ENCODE assay signal across 7 cellular contexts in the genomic region with DNA sequence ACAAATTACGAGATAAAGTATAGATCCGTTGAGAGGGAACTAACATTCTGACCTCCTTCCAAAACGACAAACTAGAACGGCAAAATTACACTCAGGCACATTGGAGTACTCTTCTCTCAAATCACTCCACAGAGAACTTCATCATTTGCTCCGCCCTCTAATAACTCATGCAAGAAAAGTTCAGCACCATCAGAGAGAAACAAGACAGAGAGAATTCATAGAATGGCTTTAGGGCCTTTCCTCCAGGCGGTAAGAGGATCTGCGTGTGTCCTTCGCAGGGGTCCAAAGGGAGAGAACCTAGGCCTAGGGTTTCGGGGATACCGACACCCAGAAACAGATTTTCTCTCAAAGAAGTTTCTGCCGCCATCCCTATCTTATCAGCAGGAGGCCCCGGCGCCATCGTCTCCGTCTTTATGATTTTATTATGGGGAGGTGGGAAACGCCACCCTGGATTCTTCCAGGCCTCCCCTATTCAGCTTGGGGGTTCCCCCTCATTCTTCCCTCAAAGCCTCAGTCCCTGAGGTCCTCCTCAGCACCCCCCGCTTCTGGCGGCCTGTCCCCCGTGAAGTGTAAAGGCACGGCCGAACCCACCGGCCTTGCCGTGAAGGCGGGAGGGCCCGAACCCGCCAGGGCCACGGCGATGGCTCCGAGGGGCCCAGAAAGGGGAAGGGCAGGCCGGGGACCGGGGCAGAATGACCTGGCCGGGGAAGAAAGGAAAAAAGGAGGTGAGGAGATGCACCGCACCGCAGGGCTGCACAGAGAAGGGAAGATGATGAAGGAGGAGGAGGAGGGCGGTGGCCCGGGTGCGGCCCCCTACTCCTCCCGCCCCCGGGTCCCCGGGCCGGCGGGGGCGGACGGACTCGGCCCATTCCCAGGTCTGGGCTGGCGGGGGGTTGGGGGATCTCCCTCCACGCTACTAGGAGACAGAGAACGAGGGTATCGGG. TPM values are rescaled to one million over a fixed set of nuclear protein-coding genes. Genes with fewer than 3 reads are reported as not detected.
DNase-seq lines count a peak whose midpoint lies in the region; TF ChIP-seq lines count a peak whose summit lies in the region.

No MANE protein-coding gene starts in this region.

- peak overlapping the region; percentile 96 for H3K4me2 ChIP-seq in Karpas-422 (ENCODE audit: low read depth, low read length, poor library complexity, severe bottlenecking)

- no peaks in the 10 kb centered on the region for H3K36me3 Mint-ChIP-seq in chondrocyte (ENCODE audit: low read depth)

- DNase-seq in GM10266 (ENCODE audit: extremely low spot score) (peak; percentile 72), H4 (ENCODE audit: low spot score) (peak; percentile 41), Karpas-422 (peak; percentile 91), T-helper 9 cell (peak; percentile 10), chondrocyte (ENCODE audit: low spot score) (no peak), kidney glomerular epithelial cell (lab: John Stamatoyannopoulos, UW) (peak; percentile 86)
- peak; percentile 11 to 12 for DNase-seq in stimulated activated CD4-positive, alpha-beta T cell treated with anti-CD3 and anti-CD28 coated beads, Interleukin-4, amount 100 ng/mL, for 48 hours (ENCODE audit: low read depth in 2 of 2)

- peaks cover 60% of the 10 kb centered on the region for H3K79me2 ChIP-seq in Karpas-422 (ENCODE audit: low read length)

- no peaks in the 10 kb centered on the region; the same call in 1 of the 2 replicates for H3K36me3 ChIP-seq in Karpas-422 (ENCODE audit: insufficient read depth, low read length)

- TF ChIP-seq CTCF in GM10266 (IDR thresholded peaks at IDR 0.05; ENCODE audit: control insufficient read depth, insufficient read depth, low read depth, missing control alignments) = no peak
- TF ChIP-seq CTCF in chondrocyte (IDR thresholded peaks at IDR 0.05) = no peak

- peak overlapping the region; percentile 84 for H3K4me3 ChIP-seq in Karpas-422 (ENCODE audit: low read length)

- peaks cover 3% of the 10 kb centered on the region; the same call in 1 of the 2 replicates for H4K20me1 ChIP-seq in Karpas-422 (ENCODE audit: insufficient read depth, low read depth, low read length)

- H3K9me2 ChIP-seq in Karpas-422 (replicated peaks; ENCODE audit: insufficient read depth, low read length) = no peaks in the 10 kb centered on the region

- peaks cover 24% of the 10 kb centered on the region for H3K4me1 Mint-ChIP-seq in chondrocyte (ENCODE audit: low read depth)

- H3K9me3 Mint-ChIP-seq in chondrocyte (ENCODE audit: low read depth) = no peaks in the 10 kb centered on the region

- H3K4me3 Mint-ChIP-seq in chondrocyte (ENCODE audit: unreplicated experiment) = peak overlapping the region; percentile 68

- peak overlapping the region; percentile 91 for H3K9ac ChIP-seq in Karpas-422 (ENCODE audit: low read length)

- no peaks in the 10 kb centered on the region for H3K27me3 Mint-ChIP-seq in chondrocyte (ENCODE audit: low read depth)

- H3K27ac ChIP-seq in Karpas-422 (ENCODE audit: low read length) = peak overlapping the region; percentile 84

- no peaks in the 10 kb centered on the region for H3K27me3 ChIP-seq in Karpas-422 (ENCODE audit: low read length)

- H3K9me3 ChIP-seq in Karpas-422 (ENCODE audit: low read length) = no peaks in the 10 kb centered on the region

- peak overlapping the region; percentile 70 for H3K27ac Mint-ChIP-seq in chondrocyte (ENCODE audit: unreplicated experiment)

- H3K4me1 ChIP-seq in Karpas-422 (ENCODE audit: low read length) = peaks cover 20% of the 10 kb centered on the region

- H2AFZ ChIP-seq in Karpas-422 (ENCODE audit: low read length) = peak overlapping the region; percentile 15; the same call in 1 of the 2 replicates

RNA-seq across cellular contexts. Expression of gene UBXN7, which starts 0.8 kb away (rescaled TPM):
- total RNA-seq in H4 (2014; rRNA removed; shearing (Covaris generic)) = 8.0 and 10.2 TPM in 2 replicates
- total RNA-seq in Karpas-422 (2014; rRNA removed; shearing (Covaris generic); ENCODE audit: low replicate concordance) = 25.5 and 33.0 TPM in 2 replicates
- 57.6 to 69.4 TPM (median 62.5 TPM) in 3 replicates for total RNA-seq in chondrocyte
